ENCODE assay signal across 19 cellular contexts in the genomic region with DNA sequence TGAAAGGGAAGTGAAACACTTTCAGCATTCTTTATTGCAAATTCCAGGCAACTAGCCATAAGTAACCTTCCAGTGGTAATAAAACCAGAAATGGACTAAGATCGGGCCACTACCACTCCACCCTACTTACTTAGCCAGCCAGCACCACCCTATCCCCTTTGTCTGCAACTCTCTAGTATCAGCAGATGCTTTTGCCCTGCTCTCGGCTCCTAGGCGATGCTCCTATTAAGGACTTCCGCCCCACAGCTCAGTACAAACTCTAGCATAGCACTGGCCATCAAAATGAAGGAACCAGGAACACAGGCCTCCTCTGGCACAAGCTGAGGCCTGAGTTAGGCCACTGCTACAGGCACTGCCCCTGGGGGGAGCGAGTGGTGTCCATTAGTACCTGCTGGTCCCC.
DNase-seq lines count a peak whose midpoint lies in the region; ATAC-seq, FAIRE-seq and TF ChIP-seq lines count a peak whose summit lies in the region.
"Had no signal": no experiment of that assay in that cellular context is flagged by ENCODE, and none has a peak within 500 bp of the region (broad histone marks: within the 10 kb centered on the region; RNA-seq: fewer than 3 reads in every experiment).

No MANE protein-coding gene starts in this region.

- no peaks in the 10 kb centered on the region for H3K36me3 Mint-ChIP-seq in dendritic cell treated with granulocyte-macrophage colony-stimulating factor and Interleukin-4, amounts not matched to agents 40 ng/mL and 50 ng/mL, for 4 days (ENCODE audit: low read depth)
- H3K36me3 Mint-ChIP-seq: memory B cell had no signal

- POLR2A ChIA-PET in HepG2 (lab: Yijun Ruan, JAX): no interaction called here

- no peak overlapping the region for H2AFZ ChIP-seq in HepG2 (ENCODE audit: low read length)

- H3K36me3 ChIP-seq in right lobe of liver (peaks cover 0 to 23% (median 9%) of the 10 kb centered on the region in 4 donors), HepG2 (replicated peaks in 1 of 2; ENCODE audit: control insufficient read depth in 1 of 2, insufficient read depth in 2 of 2, low read length in 2 of 2) (peaks cover 18 to 54% of the 10 kb centered on the region in 2 experiments), aorta (ENCODE audit: control insufficient read depth in 1 of 2, insufficient read depth in 2 of 2, low read length in 1 of 2) (no peaks in the 10 kb centered on the region)
- H3K36me3 ChIP-seq: tibial nerve had no signal

- no peaks in the 10 kb centered on the region for H4K20me1 ChIP-seq in HepG2 (ENCODE audit: insufficient read depth, low read length)

- no peak for TF ChIP-seq RAD21 in HepG2 (CRISPR knock-in tag; IDR thresholded peaks at IDR 0.05)

- CTCF ChIA-PET in HepG2 (lab: Yijun Ruan, JAX; ENCODE audit: low intra/inter-chr PET ratio, low total read pairs): no interaction called here

- BruUV-seq in HepG2 (replicated peaks; lab: Mats Ljungman, UMichigan): no TSS peak

- H3K4me2 ChIP-seq in HepG2 (ENCODE audit: low read depth, low read length): no peak overlapping the region

- H3K27ac ChIP-seq in right lobe of liver (no peak overlapping the region), HepG2 (ENCODE audit: extremely low read length, insufficient read depth, low read length) (no peak overlapping the region), aorta (ENCODE audit: low read depth in 1 of 2, low read length in 2 of 2) (peak overlapping the region in 1 of 2 donors; percentile 69)
- H3K27ac ChIP-seq: body of pancreas had no signal

- peaks cover 39% of the 10 kb centered on the region for H3K4me1 Mint-ChIP-seq in dendritic cell treated with granulocyte-macrophage colony-stimulating factor and Interleukin-4, amounts not matched to agents 40 ng/mL and 50 ng/mL, for 4 days (ENCODE audit: low read depth)

- H3K9ac ChIP-seq in HepG2 (ENCODE audit: insufficient read depth, low read depth, low read length): no peak overlapping the region

- WGBS in right lobe of liver (ENCODE audit: insufficient coverage, low coverage, low lambda C conversion rate, missing lambda C conversion rate): 61% methylated on average over 4 of the region's 5 CpGs
- WGBS in HepG2 (ENCODE audit: low lambda C conversion rate): 96% methylated on average over 4 of the region's 5 CpGs
- 51 to 54% methylated on average over 5 of the region's 5 CpGs for WGBS in aorta, 2 donors

- no peak for FAIRE-seq in HepG2 (lab: Jason Lieb, UNC)

- H3K9me3 ChIP-seq in right lobe of liver: no peaks in the 10 kb centered on the region
- H3K9me3 ChIP-seq in HepG2 (ENCODE audit: low read length): no peaks in the 10 kb centered on the region
- H3K9me3 ChIP-seq in aorta (ENCODE audit: control insufficient read depth, low read length): no peaks in the 10 kb centered on the region
- H3K9me3 ChIP-seq: body of pancreas, tibial nerve had no signal

- TF ChIP-seq POLR2A in right lobe of liver (IDR thresholded peaks at IDR 0.05) (no peak), HepG2 (IDR thresholded peaks at IDR 0.05; ENCODE audit: insufficient read depth in 1 of 2, low read depth in 2 of 2, low read length in 2 of 2) (no peak)

- DNase-seq in right lobe of liver (no peak), HepG2 (ENCODE audit: low spot score) (no peak), left colon (no peak), aorta (peak in 1 of 2 donors; percentile 51), Ammon's horn (ENCODE audit: low spot score) (no peak), DMS153 treated with DMSO at 0.1 percent for 48 hours (lab: John Stamatoyannopoulos, UW; ENCODE audit: unreplicated experiment) (no peak)
- DNase-seq: ACHN; body of pancreas; NCI-H1105; NCI-H345; occipital lobe; OCI-M1; stimulated activated CD4-positive, alpha-beta T cell treated with anti-CD3 and anti-CD28 coated beads, Interleukin-15, amount 100 ng/mL, for 24 hours had no signal

- H3K9me3 Mint-ChIP-seq in dendritic cell treated with granulocyte-macrophage colony-stimulating factor and Interleukin-4, amounts not matched to agents 40 ng/mL and 50 ng/mL, for 4 days: no peaks in the 10 kb centered on the region
- H3K9me3 Mint-ChIP-seq: memory B cell; T-helper 1 cell treated with Interleukin-12 subunit alpha and Interleukin-12 subunit beta and Interleukin-4 antibody, amounts not matched to agents 30 μg/mL and 1 μg/mL, for 36 hours had no signal

- H3K79me2 ChIP-seq in HepG2 (ENCODE audit: insufficient read depth, low read length): no peaks in the 10 kb centered on the region

- H3K4me3 ChIP-seq in right lobe of liver (no peak overlapping the region), HepG2 (replicated peaks in 1 of 3; ENCODE audit: insufficient read depth in 1 of 3, low read depth in 2 of 3, low read length in 3 of 3) (no peak overlapping the region), aorta (ENCODE audit: low read length in 2 of 2) (no peak overlapping the region)
- H3K4me3 ChIP-seq: body of pancreas, tibial nerve had no signal

- in situ Hi-C loops in HepG2 (cut with HindIII; ENCODE audit: extremely low pct_ligation_motif_present, low pct_unique_long_range_greater_than_20kb): no loop called here

- no peak overlapping the region for H3K4me3 Mint-ChIP-seq in dendritic cell treated with granulocyte-macrophage colony-stimulating factor and Interleukin-4, amounts not matched to agents 40 ng/mL and 50 ng/mL, for 4 days
- H3K4me3 Mint-ChIP-seq: memory B cell; T-helper 1 cell treated with Interleukin-12 subunit alpha and Interleukin-12 subunit beta and Interleukin-4 antibody, amounts not matched to agents 30 μg/mL and 1 μg/mL, for 36 hours had no signal

- TF ChIP-seq EP300 in HepG2 (IDR thresholded peaks at IDR 0.05; ENCODE audit: low read depth in 2 of 2, low read length in 2 of 2) (no peak), HepG2 (CRISPR knock-in tag; IDR thresholded peaks at IDR 0.05; ENCODE audit: borderline replicate concordance) (no peak)

- TF ChIP-seq CTCF in right lobe of liver (IDR thresholded peaks at IDR 0.05): no peak
- TF ChIP-seq CTCF in HepG2 (CRISPR knock-in tag; IDR thresholded peaks at IDR 0.05): no peak

- H3K27ac Mint-ChIP-seq in dendritic cell treated with granulocyte-macrophage colony-stimulating factor and Interleukin-4, amounts not matched to agents 40 ng/mL and 50 ng/mL, for 4 days: peak overlapping the region; percentile 19
- H3K27ac Mint-ChIP-seq: memory B cell; T-helper 1 cell treated with Interleukin-12 subunit alpha and Interleukin-12 subunit beta and Interleukin-4 antibody, amounts not matched to agents 30 μg/mL and 1 μg/mL, for 36 hours had no signal

- H3K27me3 Mint-ChIP-seq in dendritic cell treated with granulocyte-macrophage colony-stimulating factor and Interleukin-4, amounts not matched to agents 40 ng/mL and 50 ng/mL, for 4 days: peaks cover under 1% of the 10 kb centered on the region
- H3K27me3 Mint-ChIP-seq: memory B cell had no signal

- intact Hi-C loops in right lobe of liver (cut with DNase I) (no loop called here), HepG2 (cut with micrococcal nuclease; ENCODE audit: unreplicated experiment) (no loop called here), left colon (cut with DNase I, micrococcal nuclease) (loop anchor here in 1 of 2 donors (10.0 kb wide), 1 partner anchor 210 kb away; no protein-coding TSS in a partner anchor), aorta (cut with DNase I) (no loop called here)
- intact Hi-C loops in dendritic cell treated with granulocyte-macrophage colony-stimulating factor and Interleukin-4, amounts not matched to agents 40 ng/mL and 50 ng/mL, for 4 days (cut with micrococcal nuclease): no loop called here

- H3K27me3 ChIP-seq in right lobe of liver: no peaks in the 10 kb centered on the region
- no peaks in the 10 kb centered on the region for H3K27me3 ChIP-seq in HepG2 (ENCODE audit: control insufficient read depth in 1 of 2, insufficient read depth in 2 of 2, low read length in 2 of 2)
- H3K27me3 ChIP-seq in aorta (ENCODE audit: control insufficient read depth in 1 of 2, insufficient read depth in 2 of 2, low read length in 1 of 2): no peaks in the 10 kb centered on the region
- H3K27me3 ChIP-seq: body of pancreas, tibial nerve had no signal

- H3K4me1 ChIP-seq in right lobe of liver: no peaks in the 10 kb centered on the region
- H3K4me1 ChIP-seq in HepG2 (ENCODE audit: insufficient read depth, low read length): no peaks in the 10 kb centered on the region
- H3K4me1 ChIP-seq in aorta (ENCODE audit: control insufficient read depth in 1 of 2, insufficient read depth in 2 of 2, low read length in 2 of 2): peaks cover 2 to 3% of the 10 kb centered on the region in 2 donors
- H3K4me1 ChIP-seq: body of pancreas had no signal

- ATAC-seq in right lobe of liver: peak; percentile 30 to 47 (median 39)
- no peak for ATAC-seq in HepG2
- ATAC-seq in left colon: peak; percentile 74
- peak; percentile 62 for ATAC-seq in aorta (ENCODE audit: low FRiP score)
- ATAC-seq in HG03097 (IDR thresholded peaks at IDR 0.05; ENCODE audit: low FRiP score, unreplicated experiment): no peak
- ATAC-seq: body of pancreas, HCT116 had no signal

TF ChIP-seq in HepG2, 621 proteins besides CTCF, POLR2A, EP300 and RAD21 (continues in another document):
- no peak for TF ChIP-seq ZNF563 (CRISPR knock-in tag; IDR thresholded peaks at IDR 0.05)
- TF ChIP-seq TRIM22 (IDR thresholded peaks at IDR 0.05): no peak
- TF ChIP-seq ZNF552 (CRISPR knock-in tag; IDR thresholded peaks at IDR 0.05; ENCODE audit: borderline replicate concordance): no peak
- TF ChIP-seq HMGXB4 (CRISPR knock-in tag; IDR thresholded peaks at IDR 0.05; ENCODE audit: borderline replicate concordance in 1 of 2, low read depth in 1 of 2): no peak

Comparison
In these comparisons a context has a peak if more than half of its experiments do, and no peak if none do; other contexts are left out.
1. ATAC-seq: peak in right lobe of liver (4 of 4), left colon (single experiment) and aorta (single experiment); none in HepG2 (single experiment) and HG03097 (single experiment).